Comparison of ENCODE assay signal across 8 cellular contexts in the genomic region with DNA sequence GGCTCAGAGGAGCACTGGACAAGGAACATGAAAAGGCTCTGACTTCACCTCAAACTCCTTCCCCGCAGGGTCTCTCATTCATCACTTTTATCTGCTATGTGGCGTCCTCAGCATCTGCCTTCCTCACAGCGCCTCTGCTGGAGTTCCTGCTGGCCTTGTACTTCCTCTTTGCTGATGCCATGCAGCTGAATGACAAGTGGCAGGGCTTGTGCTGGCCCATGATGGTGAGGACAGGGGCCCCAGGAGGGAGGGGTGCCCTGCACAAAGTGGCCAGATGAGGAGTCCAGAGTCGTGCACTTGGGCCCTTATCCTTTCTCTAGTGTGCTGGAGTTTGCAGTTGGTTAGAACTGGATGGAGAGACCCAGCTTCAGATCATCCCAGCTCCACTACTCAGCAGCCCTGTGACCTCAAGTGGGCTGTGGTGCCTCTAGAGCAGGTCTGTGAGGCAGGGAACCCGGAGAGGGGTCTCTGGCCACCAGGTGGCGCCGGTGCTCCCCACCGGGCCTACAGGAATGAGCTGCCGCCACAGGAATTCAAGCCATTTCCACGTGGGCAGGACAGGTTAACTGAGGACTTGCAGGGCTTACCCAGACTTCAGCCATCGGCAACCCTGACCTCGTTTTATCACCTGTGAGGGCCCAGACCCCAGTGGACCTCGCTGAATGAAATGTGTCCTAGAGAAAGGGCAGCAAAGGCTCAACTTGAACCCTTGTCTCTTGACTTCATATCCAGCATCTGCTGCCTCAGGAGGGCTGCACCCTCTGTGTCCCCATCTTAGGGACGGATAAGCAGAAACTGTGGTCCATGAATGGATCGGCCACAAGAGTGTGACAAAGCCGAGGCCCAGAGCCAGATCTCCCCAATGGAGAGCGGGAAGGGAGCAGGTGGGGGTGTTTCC. TPM values are rescaled to one million over a fixed set of nuclear protein-coding genes. Genes with fewer than 3 reads are reported as not detected.
DNase-seq lines count a peak whose midpoint lies in the region; ATAC-seq and TF ChIP-seq lines count a peak whose summit lies in the region.

No MANE protein-coding gene starts in this region.

- H3K9me2 ChIP-seq in PC-3 (replicated peaks; ENCODE audit: low read length) = no peaks in the 10 kb centered on the region

- H3K4me1 ChIP-seq in PC-3 (ENCODE audit: insufficient read depth, low read length) = peaks cover 6% of the 10 kb centered on the region; the same call in 1 of the 2 replicates

- DNase-seq in NCI-H2081 (lab: John Stamatoyannopoulos, UW) (peak; percentile 35 to 53), NCI-H2081 treated with DMSO at 0.1 percent for 48 hours (lab: John Stamatoyannopoulos, UW) (no peak), HT-29 (ENCODE audit: low spot score) (peak; percentile 93), PC-3 (peak; percentile 83), fibroblast of gingiva (ENCODE audit: low read depth) (peak; percentile 74)
- peak; percentile 90 for DNase-seq in activated T-cell treated with anti-CD3 and anti-CD28 coated beads, Interleukin-2, amount 50 U/mL, for 24 hours
- peak; percentile 84 for DNase-seq in natural killer cell treated with Interleukin-12 subunit alpha and Interleukin-12 subunit beta and Interleukin-15 and Interleukin-18, amount 100 ng/mL, for 72 hours (ENCODE audit: low spot score)
- DNase-seq in stimulated activated naive B cell treated with anti-CD40 and anti-IgM and Interleukin-4, amounts not matched to agents 10 μg/mL and 1 μg/mL and 100 μg/mL, for 72 hours = peak; percentile 52

- no peaks in the 10 kb centered on the region for H3K9me3 ChIP-seq in PC-3 (ENCODE audit: low read length)

- H3K79me2 ChIP-seq in PC-3 (ENCODE audit: low read length) = no peaks in the 10 kb centered on the region

- POLR2A ChIA-PET in PC-3 (lab: Charles Lee; ENCODE audit: unreplicated experiment) = no interaction called here

- no TSS peak for BruUV-seq in PC-3 (replicated peaks; lab: Mats Ljungman, UMichigan)

- no peak overlapping the region for H3K4me3 ChIP-seq in PC-3 (ENCODE audit: low read length)

- TF ChIP-seq CTCF in PC-3 (conservative IDR thresholded peaks at IDR 0.05; ENCODE audit: low read depth, low read length) = peak; percentile 85

- H3K4me1 Mint-ChIP-seq in activated T-cell treated with anti-CD3 and anti-CD28 coated beads, Interleukin-2, amount 50 U/mL, for 24 hours (ENCODE audit: low read depth) = peaks cover 38% of the 10 kb centered on the region
- H3K4me1 Mint-ChIP-seq in natural killer cell treated with Interleukin-12 subunit alpha and Interleukin-12 subunit beta and Interleukin-15 and Interleukin-18, amount 100 ng/mL, for 72 hours (ENCODE audit: low read depth in 2 of 2) = peaks cover 22 to 25% of the 10 kb centered on the region in 2 donors
- H3K4me1 Mint-ChIP-seq in stimulated activated naive B cell treated with anti-CD40 and anti-IgM and Interleukin-4, amounts not matched to agents 10 μg/mL and 1 μg/mL and 100 μg/mL, for 72 hours = peaks cover 24 to 43% of the 10 kb centered on the region in 2 donors

- H3K9ac ChIP-seq in PC-3 (ENCODE audit: low read length) = no peak overlapping the region

- H3K36me3 ChIP-seq in PC-3 (ENCODE audit: low read depth, low read length) = no peaks in the 10 kb centered on the region

- H2AFZ ChIP-seq in PC-3 (ENCODE audit: low read length) = no peak overlapping the region

- no peak overlapping the region for H3K4me3 Mint-ChIP-seq in activated T-cell treated with anti-CD3 and anti-CD28 coated beads, Interleukin-2, amount 50 U/mL, for 24 hours
- H3K4me3 Mint-ChIP-seq in natural killer cell treated with Interleukin-12 subunit alpha and Interleukin-12 subunit beta and Interleukin-15 and Interleukin-18, amount 100 ng/mL, for 72 hours = no peak overlapping the region
- no peak overlapping the region for H3K4me3 Mint-ChIP-seq in stimulated activated naive B cell treated with anti-CD40 and anti-IgM and Interleukin-4, amounts not matched to agents 10 μg/mL and 1 μg/mL and 100 μg/mL, for 72 hours

- no peaks in the 10 kb centered on the region for H3F3A ChIP-seq in PC-3 (ENCODE audit: low read length, unreplicated experiment)

- no peaks in the 10 kb centered on the region for H3K27me3 Mint-ChIP-seq in activated T-cell treated with anti-CD3 and anti-CD28 coated beads, Interleukin-2, amount 50 U/mL, for 24 hours
- H3K27me3 Mint-ChIP-seq in natural killer cell treated with Interleukin-12 subunit alpha and Interleukin-12 subunit beta and Interleukin-15 and Interleukin-18, amount 100 ng/mL, for 72 hours = no peaks in the 10 kb centered on the region
- peaks cover 18 to 19% of the 10 kb centered on the region in 2 donors for H3K27me3 Mint-ChIP-seq in stimulated activated naive B cell treated with anti-CD40 and anti-IgM and Interleukin-4, amounts not matched to agents 10 μg/mL and 1 μg/mL and 100 μg/mL, for 72 hours

- no peaks in the 10 kb centered on the region for H4K20me1 ChIP-seq in PC-3 (ENCODE audit: low read length)

- intact Hi-C loops in PC-3 (cut with micrococcal nuclease) = loop anchor here (1.0 to 10.0 kb wide), 2 partner anchors 86 to 260 kb away; a partner anchor contains a TSS

- peaks cover 70% of the 10 kb centered on the region for H3K36me3 Mint-ChIP-seq in activated T-cell treated with anti-CD3 and anti-CD28 coated beads, Interleukin-2, amount 50 U/mL, for 24 hours (ENCODE audit: low read depth)
- no peaks in the 10 kb centered on the region for H3K36me3 Mint-ChIP-seq in natural killer cell treated with Interleukin-12 subunit alpha and Interleukin-12 subunit beta and Interleukin-15 and Interleukin-18, amount 100 ng/mL, for 72 hours
- peaks cover 18 to 31% of the 10 kb centered on the region in 2 donors for H3K36me3 Mint-ChIP-seq in stimulated activated naive B cell treated with anti-CD40 and anti-IgM and Interleukin-4, amounts not matched to agents 10 μg/mL and 1 μg/mL and 100 μg/mL, for 72 hours

- peak; percentile 78 for ATAC-seq in PC-3
- ATAC-seq in natural killer cell treated with Interleukin-12 subunit alpha and Interleukin-12 subunit beta and Interleukin-15 and Interleukin-18, amount 100 ng/mL, for 72 hours = peak; percentile 34 to 35
- ATAC-seq in stimulated activated naive B cell treated with anti-CD40 and anti-IgM and Interleukin-4, amounts not matched to agents 10 μg/mL and 1 μg/mL and 100 μg/mL, for 72 hours (replicated peaks) = peak; percentile 38 to 46

- no peaks in the 10 kb centered on the region for H3K9me3 Mint-ChIP-seq in activated T-cell treated with anti-CD3 and anti-CD28 coated beads, Interleukin-2, amount 50 U/mL, for 24 hours
- H3K9me3 Mint-ChIP-seq in natural killer cell treated with Interleukin-12 subunit alpha and Interleukin-12 subunit beta and Interleukin-15 and Interleukin-18, amount 100 ng/mL, for 72 hours = no peaks in the 10 kb centered on the region
- H3K9me3 Mint-ChIP-seq in stimulated activated naive B cell treated with anti-CD40 and anti-IgM and Interleukin-4, amounts not matched to agents 10 μg/mL and 1 μg/mL and 100 μg/mL, for 72 hours = no peaks in the 10 kb centered on the region

- H3K27ac Mint-ChIP-seq in activated T-cell treated with anti-CD3 and anti-CD28 coated beads, Interleukin-2, amount 50 U/mL, for 24 hours = peak overlapping the region; percentile 81
- H3K27ac Mint-ChIP-seq in natural killer cell treated with Interleukin-12 subunit alpha and Interleukin-12 subunit beta and Interleukin-15 and Interleukin-18, amount 100 ng/mL, for 72 hours = peak overlapping the region in 1 of 2 donors; percentile 18
- H3K27ac Mint-ChIP-seq in stimulated activated naive B cell treated with anti-CD40 and anti-IgM and Interleukin-4, amounts not matched to agents 10 μg/mL and 1 μg/mL and 100 μg/mL, for 72 hours = peak overlapping the region; percentile 21

- no peak overlapping the region for H3K27ac ChIP-seq in PC-3 (ENCODE audit: low read length)

- no peak overlapping the region for H3K4me2 ChIP-seq in PC-3 (ENCODE audit: low read length)

- CTCF ChIA-PET in PC-3 (lab: Charles Lee) = interaction anchor here (0.5 to 1.3 kb wide), 13 partner anchors 8 to 264 kb away, joined by 3 to 13 read pairs (median 4); no protein-coding TSS in a partner anchor

- H3K27me3 ChIP-seq in PC-3 (ENCODE audit: low read length) = no peaks in the 10 kb centered on the region

RNA-seq across cellular contexts. Expression of a gene that starts 4.0 kb away (rescaled TPM):
- total RNA-seq in HT-29 (2014; rRNA removed; shearing (Covaris generic)) = 2.5 and 4.1 TPM in 2 replicates
- 6.4 and 9.5 TPM in 2 replicates for total RNA-seq in PC-3 (2014; rRNA removed)
- total RNA-seq in natural killer cell treated with Interleukin-12 subunit alpha and Interleukin-12 subunit beta and Interleukin-15 and Interleukin-18, amount 100 ng/mL, for 72 hours = 10 to 100 TPM; 43.8 to 49.7 TPM

RNA-seq across cellular contexts. Expression of a gene that starts 29.2 kb away (rescaled TPM):
- not detected in 2 replicates for total RNA-seq in HT-29 (2014; rRNA removed; shearing (Covaris generic))
- total RNA-seq in PC-3 (2014; rRNA removed) = not detected in 2 replicates
- total RNA-seq in natural killer cell treated with Interleukin-12 subunit alpha and Interleukin-12 subunit beta and Interleukin-15 and Interleukin-18, amount 100 ng/mL, for 72 hours = under 1 TPM; 0.45 to 0.67 TPM

RNA-seq across cellular contexts. Expression of a gene that starts 42.3 kb away (rescaled TPM):
- total RNA-seq in HT-29 (2014; rRNA removed; shearing (Covaris generic)) = 5.8 and 13.9 TPM in 2 replicates
- total RNA-seq in PC-3 (2014; rRNA removed) = 0.92 and 1.4 TPM in 2 replicates
- total RNA-seq in natural killer cell treated with Interleukin-12 subunit alpha and Interleukin-12 subunit beta and Interleukin-15 and Interleukin-18, amount 100 ng/mL, for 72 hours = 10 to 100 TPM in 1 of 2 donors, 1 to 10 TPM in 1; 7.2 to 11.6 TPM

RNA-seq across cellular contexts. Expression of a gene that starts 56.1 kb away (rescaled TPM):
- 97.0 and 120 TPM in 2 replicates for total RNA-seq in HT-29 (2014; rRNA removed; shearing (Covaris generic))
- 47.9 and 49.7 TPM in 2 replicates for total RNA-seq in PC-3 (2014; rRNA removed)
- 10 to 100 TPM; 71.2 to 78.6 TPM for total RNA-seq in natural killer cell treated with Interleukin-12 subunit alpha and Interleukin-12 subunit beta and Interleukin-15 and Interleukin-18, amount 100 ng/mL, for 72 hours

RNA-seq across cellular contexts. Expression of a gene that starts 58.6 kb away (rescaled TPM):
- total RNA-seq in HT-29 (2014; rRNA removed; shearing (Covaris generic)) = 7.7 and 8.9 TPM in 2 replicates
- total RNA-seq in PC-3 (2014; rRNA removed) = 8.3 and 14.1 TPM in 2 replicates
- total RNA-seq in natural killer cell treated with Interleukin-12 subunit alpha and Interleukin-12 subunit beta and Interleukin-15 and Interleukin-18, amount 100 ng/mL, for 72 hours = 1 to 10 TPM; 5.9 to 6.3 TPM
